Comparison of ENCODE assay signal across 16 cellular contexts in genomic region chrX:144586756-144587155, GRCh38.
DNase-seq lines count a peak whose midpoint lies in the region; ATAC-seq and TF ChIP-seq lines count a peak whose summit lies in the region.
"Had no signal": no experiment of that assay in that cellular context is flagged by ENCODE, and none has a peak within 500 bp of the region (broad histone marks: within the 10 kb centered on the region; RNA-seq: fewer than 3 reads in every experiment).

No MANE protein-coding gene starts in this region.

- peaks cover 45% of the 10 kb centered on the region for H3K9me3 Mint-ChIP-seq in WTC11

- TF ChIP-seq POLR2A in spleen (IDR thresholded peaks at IDR 0.05): no peak

- H3K36me3 ChIP-seq in spleen: no peaks in the 10 kb centered on the region
- H3K36me3 ChIP-seq: brain microvascular endothelial cell, left ventricle myocardium inferior had no signal

- CTCF ChIA-PET in WTC11 (lab: Charles Lee): no interaction called here

- H3K27ac ChIP-seq in spleen: no peak overlapping the region
- H3K27ac ChIP-seq: brain microvascular endothelial cell, left ventricle myocardium inferior had no signal

- DNase-seq in SIG-M5 treated with dmso at 0.1 percent for 504 hours (lab: John Stamatoyannopoulos, UW; ENCODE audit: unreplicated experiment) (peak; percentile 1), SIG-M5 (lab: John Stamatoyannopoulos, UW) (no peak), NCI-H774 (lab: John Stamatoyannopoulos, UW) (peak; percentile 4), epithelial cell of esophagus (ENCODE audit: low read depth) (peak; percentile 43), spleen (peak; percentile 36), WTC11 (ENCODE audit: low spot score) (no peak), AG20443 (ENCODE audit: low spot score) (no peak)
- DNase-seq: activated CD4-positive, alpha-beta T cell treated with anti-CD3 and anti-CD28 coated beads, Interleukin-2, amount 50 U/mL, for 1 hour; activated naive CD4-positive, alpha-beta T cell treated with anti-CD3 and anti-CD28 coated beads, Interleukin-2, amount 50 U/mL, for 16 hours; brain microvascular endothelial cell; IMR-90; left ventricle myocardium inferior; NCI-H1048; NCI-H446; stimulated activated CD4-positive, alpha-beta T cell treated with anti-CD3 and anti-CD28 coated beads, Interleukin-4, amount 100 ng/mL, for 1 hour had no signal

- no peaks in the 10 kb centered on the region for H3K27me3 ChIP-seq in spleen (replicated peaks in 1 of 7)
- H3K27me3 ChIP-seq: brain microvascular endothelial cell had no signal

- POLR2A ChIA-PET in WTC11 (lab: Charles Lee): no interaction called here

- H3K4me3 ChIP-seq in epithelial cell of esophagus (ENCODE audit: low read length) (no peak overlapping the region), spleen (no peak overlapping the region)
- H3K4me3 ChIP-seq: left ventricle myocardium inferior had no signal

- no peaks in the 10 kb centered on the region for H3K27me3 Mint-ChIP-seq in WTC11 (ENCODE audit: low read depth)

- ATAC-seq in WTC11 (no peak), GM19023 (IDR thresholded peaks at IDR 0.05; ENCODE audit: unreplicated experiment) (no peak)

- WGBS in spleen, 5 donors: 84 to 93% (median 93%) methylated on average over 1 of the region's 1 CpG; no CpG with 5 or more reads in 1 of the 5 donors

- TF ChIP-seq CTCF in epithelial cell of esophagus (IDR thresholded peaks at IDR 0.05; ENCODE audit: insufficient read depth, low read depth, low read length, missing control alignments) (no peak), spleen (IDR thresholded peaks at IDR 0.05 in 8 of 11, conservative IDR thresholded peaks at IDR 0.05 in 3 of 11) (no peak), WTC11 (IDR thresholded peaks at IDR 0.05) (no peak)

- H3K27ac Mint-ChIP-seq in WTC11: no peak overlapping the region

- no peaks in the 10 kb centered on the region for H3K4me1 ChIP-seq in spleen
- H3K4me1 ChIP-seq: left ventricle myocardium inferior had no signal

- H3K9me3 ChIP-seq in spleen: peaks cover 0 to 15% (median 0%) of the 10 kb centered on the region in 8 donors
- H3K9me3 ChIP-seq: left ventricle myocardium inferior had no signal

- intact Hi-C loops in spleen (cut with DNase I; ENCODE audit: low total_unique reads): no loop called here

- H3K36me3 Mint-ChIP-seq in WTC11: peaks cover 34% of the 10 kb centered on the region

- no peaks in the 10 kb centered on the region for H3K4me1 Mint-ChIP-seq in WTC11

- no peak overlapping the region for H3K4me3 Mint-ChIP-seq in WTC11

TF ChIP-seq in WTC11, 78 proteins besides CTCF, POLR2A, EP300 and RAD21:
- TF ChIP-seq TCF7 (CRISPR knock-in tag; IDR thresholded peaks at IDR 0.05; ENCODE audit: low read depth): no peak
- no peak for TF ChIP-seq SMAD3 (CRISPR knock-in tag; IDR thresholded peaks at IDR 0.05; ENCODE audit: borderline replicate concordance)
- TF ChIP-seq TEAD1 (CRISPR knock-in tag; IDR thresholded peaks at IDR 0.05): no peak
- no peak for TF ChIP-seq NFATC4 (CRISPR knock-in tag; IDR thresholded peaks at IDR 0.05)

Comparison
In these comparisons a context has a peak if more than half of its experiments do, and no peak if none do; other contexts are left out.
1. DNase-seq: peak in SIG-M5 treated with dmso at 0.1 percent for 504 hours (single experiment), NCI-H774 (single experiment), epithelial cell of esophagus (single experiment) and spleen (single experiment); none in SIG-M5 (single experiment), WTC11 (single experiment) and AG20443 (single experiment).